ENCODE assay signal across 25 cellular contexts in the genomic region with DNA sequence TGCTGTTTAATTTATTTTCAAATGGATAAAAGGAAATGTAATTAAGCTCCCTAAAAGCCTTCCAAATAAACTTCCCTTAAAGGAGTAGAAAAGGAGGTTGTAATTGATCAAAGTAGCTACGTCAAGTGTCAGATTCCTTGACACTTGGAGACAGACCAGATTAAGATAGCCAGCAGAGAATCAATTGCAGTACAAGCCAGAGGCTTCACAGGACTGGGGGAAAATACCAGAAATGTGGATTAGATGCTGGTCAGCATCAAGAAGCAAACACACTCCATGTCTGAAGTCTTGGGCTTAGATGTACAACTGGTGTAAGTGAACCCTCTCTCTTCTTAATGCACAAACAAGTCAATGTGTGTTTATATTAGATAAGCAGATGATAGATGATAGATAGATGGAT.
"Had no signal": no experiment of that assay in that cellular context is flagged by ENCODE, and none has a peak within 500 bp of the region (broad histone marks: within the 10 kb centered on the region; RNA-seq: fewer than 3 reads in every experiment).

No MANE protein-coding gene starts in this region.

- H3K9me3 ChIP-seq: esophagus squamous epithelium, gastrocnemius medialis, heart right ventricle, left lung, lower lobe of right lung had no signal

- H3K27ac ChIP-seq: coronary artery, dorsolateral prefrontal cortex, epithelial cell of prostate, esophagus squamous epithelium, gastrocnemius medialis, heart right ventricle, left lung, lower lobe of right lung had no signal

- DNase-seq: dermis blood vessel endothelial cell; dorsolateral prefrontal cortex; effector CD4-positive, alpha-beta T cell; effector memory CD4-positive, alpha-beta T cell; erythroblast; esophagus squamous epithelium; foreskin fibroblast; foreskin melanocyte; gastrocnemius medialis; glutamatergic neuron; head of caudate nucleus; heart right ventricle; hippocampal formation; left cardiac atrium; left lung; left ventricle myocardium superior; lower lobe of right lung; naive thymus-derived CD4-positive, alpha-beta T cell had no signal

- ATAC-seq: esophagus mucosa; gastrocnemius medialis; heart right ventricle; left cardiac atrium; left lung; left ventricle myocardium superior; lower lobe of right lung; naive thymus-derived CD4-positive, alpha-beta T cell had no signal

- H3K36me3 ChIP-seq: esophagus squamous epithelium, gastrocnemius medialis, heart right ventricle, left lung, lower lobe of right lung had no signal

- FAIRE-seq: colon, endometrium, islet of Langerhans, keratinocyte had no signal

- H3K4me3 ChIP-seq: coronary artery, dorsolateral prefrontal cortex, esophagus squamous epithelium, gastrocnemius medialis, heart right ventricle, left lung, lower lobe of right lung had no signal

- H3K27me3 ChIP-seq: dorsolateral prefrontal cortex, esophagus squamous epithelium, gastrocnemius medialis, heart right ventricle, left lung had no signal

- H3K4me1 ChIP-seq: esophagus squamous epithelium, gastrocnemius medialis, heart right ventricle, left lung, lower lobe of right lung had no signal
